9 cellular contexts compared by ENCODE assay signal in genomic region chrX:71111141-71111843, GRCh38. TPM values are rescaled to one million over a fixed set of nuclear protein-coding genes. Genes with fewer than 3 reads are reported as not detected.
DNase-seq lines count a peak whose midpoint lies in the region; ATAC-seq, FAIRE-seq and TF ChIP-seq lines count a peak whose summit lies in the region.
"Had no signal": no experiment of that assay in that cellular context is flagged by ENCODE, and none has a peak within 500 bp of the region (broad histone marks: within the 10 kb centered on the region; RNA-seq: fewer than 3 reads in every experiment).

TSS of gene IL2RG (minus strand) at chrX:71111577. CDS start at chrX:71111539, 38 bp downstream.

- peaks cover 39% of the 10 kb centered on the region for H3K4me1 Mint-ChIP-seq in activated CD4-positive, alpha-beta T cell treated with anti-CD3 and anti-CD28 coated beads, Interleukin-2, amount 10 ng/mL, durations not matched to agents 7 days and 5 days
- peaks cover 44% of the 10 kb centered on the region for H3K4me1 Mint-ChIP-seq in stimulated activated naive CD8-positive, alpha-beta T cell treated with anti-CD3 and anti-CD28 coated beads, Interleukin-15, amount 100 ng/mL, for 72 hours

- H3K4me1 ChIP-seq in left lung = peaks cover 0 to 10% of the 10 kb centered on the region in 2 donors

- H3K4me3 ChIP-seq in left lung = peak within 1 kb of the TSS in 1 of 2 donors; percentile 36

- H3K27me3 Mint-ChIP-seq in activated CD4-positive, alpha-beta T cell treated with anti-CD3 and anti-CD28 coated beads, Interleukin-2, amount 10 ng/mL, durations not matched to agents 7 days and 5 days = no peaks in the 10 kb centered on the region
- no peaks in the 10 kb centered on the region for H3K27me3 Mint-ChIP-seq in stimulated activated naive CD8-positive, alpha-beta T cell treated with anti-CD3 and anti-CD28 coated beads, Interleukin-15, amount 100 ng/mL, for 72 hours

- no peaks in the 10 kb centered on the region for H3K9me3 ChIP-seq in left lung

- FAIRE-seq in urothelium cell line (lab: Jason Lieb, UNC) = no peak
- FAIRE-seq: A204.1 had no signal

- POLR2A ChIA-PET in activated CD4-positive, alpha-beta T cell treated with anti-CD3 and anti-CD28 coated beads, Interleukin-2, amount 10 ng/mL, durations not matched to agents 7 days and 5 days (lab: Charles Lee) = interaction anchor here (0.6 to 1.5 kb wide), 2 partner anchors 9 to 71 kb away, joined by 3 to 6 read pairs; no protein-coding TSS in a partner anchor

- peak within 1 kb of the TSS; percentile 4 to 79 for H3K27ac ChIP-seq in left lung

- no peaks in the 10 kb centered on the region for H3K36me3 ChIP-seq in left lung

- H3K36me3 Mint-ChIP-seq in activated CD4-positive, alpha-beta T cell treated with anti-CD3 and anti-CD28 coated beads, Interleukin-2, amount 10 ng/mL, durations not matched to agents 7 days and 5 days (ENCODE audit: low read depth) = peaks cover 50% of the 10 kb centered on the region

- ATAC-seq in HG03469 (IDR thresholded peaks at IDR 0.05; ENCODE audit: unreplicated experiment) (peak; percentile 82), left lung (peak; percentile 64)
- ATAC-seq in stimulated activated naive CD8-positive, alpha-beta T cell treated with anti-CD3 and anti-CD28 coated beads, Interleukin-15, amount 100 ng/mL, for 72 hours = peak; percentile 95

- intact Hi-C loops in left lung (cut with DNase I) (no loop called here), posterior cingulate gyrus (cut with DNase I) (no loop called here)

- DNase-seq in NCI-H146 (lab: John Stamatoyannopoulos, UW) (peak; percentile 28), NCI-H146 treated with DMSO at 0.1 percent for 48 hours (lab: John Stamatoyannopoulos, UW; ENCODE audit: unreplicated experiment) (no peak), left lung (no peak), posterior cingulate gyrus (no peak), urothelium cell line (ENCODE audit: low spot score) (no peak)
- DNase-seq in activated CD4-positive, alpha-beta T cell treated with anti-CD3 and anti-CD28 coated beads, Interleukin-2, amount 10 ng/mL, durations not matched to agents 7 days and 5 days = peak; percentile 87
- peak; percentile 56 to 76 for DNase-seq in stimulated activated naive CD8-positive, alpha-beta T cell treated with anti-CD3 and anti-CD28 coated beads, Interleukin-15, amount 100 ng/mL, for 72 hours

- H3K9me3 Mint-ChIP-seq in activated CD4-positive, alpha-beta T cell treated with anti-CD3 and anti-CD28 coated beads, Interleukin-2, amount 10 ng/mL, durations not matched to agents 7 days and 5 days = no peaks in the 10 kb centered on the region
- H3K9me3 Mint-ChIP-seq in stimulated activated naive CD8-positive, alpha-beta T cell treated with anti-CD3 and anti-CD28 coated beads, Interleukin-15, amount 100 ng/mL, for 72 hours = no peaks in the 10 kb centered on the region

- CTCF ChIA-PET in activated CD4-positive, alpha-beta T cell treated with anti-CD3 and anti-CD28 coated beads, Interleukin-2, amount 10 ng/mL, durations not matched to agents 7 days and 5 days (lab: Charles Lee) = interaction anchor here (1.2 to 1.7 kb wide), 5 partner anchors 8 to 21 kb away, joined by 3 to 9 read pairs (median 5); no protein-coding TSS in a partner anchor

- no peaks in the 10 kb centered on the region for H3K27me3 ChIP-seq in left lung

- peak within 1 kb of the TSS; percentile 99 for H3K27ac Mint-ChIP-seq in activated CD4-positive, alpha-beta T cell treated with anti-CD3 and anti-CD28 coated beads, Interleukin-2, amount 10 ng/mL, durations not matched to agents 7 days and 5 days
- H3K27ac Mint-ChIP-seq in stimulated activated naive CD8-positive, alpha-beta T cell treated with anti-CD3 and anti-CD28 coated beads, Interleukin-15, amount 100 ng/mL, for 72 hours = peak within 1 kb of the TSS; percentile 98

- TF ChIP-seq CTCF in left lung (IDR thresholded peaks at IDR 0.05) = no peak

- peak within 1 kb of the TSS; percentile 98 for H3K4me3 Mint-ChIP-seq in activated CD4-positive, alpha-beta T cell treated with anti-CD3 and anti-CD28 coated beads, Interleukin-2, amount 10 ng/mL, durations not matched to agents 7 days and 5 days
- H3K4me3 Mint-ChIP-seq in stimulated activated naive CD8-positive, alpha-beta T cell treated with anti-CD3 and anti-CD28 coated beads, Interleukin-15, amount 100 ng/mL, for 72 hours = peak within 1 kb of the TSS; percentile 95 to 98

RNA-seq across cellular contexts. Expression of gene IL2RG, which starts in this region (rescaled TPM):
- total RNA-seq in activated CD4-positive, alpha-beta T cell treated with anti-CD3 and anti-CD28 coated beads, Interleukin-2, amount 10 ng/mL, durations not matched to agents 7 days and 5 days = 100 to 1,000 TPM; 447 to 523 TPM
- total RNA-seq in left lung = 10 to 100 TPM; 12.0 to 36.0 TPM

Comparison
In these comparisons a context has a peak if more than half of its experiments do, and no peak if none do; other contexts are left out.
1. RNA of gene IL2RG (total RNA-seq): 447 to 523 TPM in activated CD4-positive, alpha-beta T cell treated with anti-CD3 and anti-CD28 coated beads, Interleukin-2, amount 10 ng/mL, durations not matched to agents 7 days and 5 days; 12.0 to 36.0 TPM in left lung; every median in the first group is over 10 times any median in the second.
2. DNase-seq: peak in NCI-H146 (single experiment), activated CD4-positive, alpha-beta T cell treated with anti-CD3 and anti-CD28 coated beads, Interleukin-2, amount 10 ng/mL, durations not matched to agents 7 days and 5 days (single experiment) and stimulated activated naive CD8-positive, alpha-beta T cell treated with anti-CD3 and anti-CD28 coated beads, Interleukin-15, amount 100 ng/mL, for 72 hours (2 of 2); none in NCI-H146 treated with DMSO at 0.1 percent for 48 hours (single experiment), left lung (0 of 2), posterior cingulate gyrus (0 of 10) and urothelium cell line (single experiment).
3. Peak in every context shown above with its lines, with median percentiles within 50 percentile points of each other: ATAC-seq.